22 cellular contexts compared by ENCODE assay signal in the genomic region with DNA sequence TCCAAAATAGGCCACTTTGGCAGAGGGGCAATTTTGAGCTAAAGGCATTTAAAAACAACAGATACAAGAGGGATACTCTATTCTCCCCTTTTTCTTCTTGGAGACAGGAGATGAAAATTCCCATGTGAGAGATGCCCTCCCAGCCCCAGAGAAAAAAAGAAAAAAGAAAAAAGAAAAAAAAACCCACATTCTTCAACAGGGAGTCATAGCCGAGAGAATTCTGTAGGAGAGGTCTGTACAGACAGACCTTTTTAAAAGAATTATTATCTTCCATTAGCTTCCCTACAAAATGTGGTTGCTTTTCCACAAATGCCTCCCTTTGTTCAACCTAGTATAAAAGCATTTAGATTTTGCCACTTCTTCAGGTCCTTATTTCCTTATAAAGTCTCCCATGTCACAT.
"Had no signal": no experiment of that assay in that cellular context is flagged by ENCODE, and none has a peak within 500 bp of the region (broad histone marks: within the 10 kb centered on the region; RNA-seq: fewer than 3 reads in every experiment).

No MANE protein-coding gene starts in this region.

- H3K36me3 ChIP-seq: sigmoid colon, tibial nerve, vagina had no signal

- DNase-seq: activated B cell treated with CpG ODN at 0.5 μM for 24 hours; activated CD4-positive, alpha-beta T cell treated with anti-CD3 and anti-CD28 coated beads for 48 hours; activated CD8-positive, alpha-beta T cell treated with anti-CD3 and anti-CD28 coated beads for 36 hours; activated effector memory CD4-positive, alpha-beta T cell treated with anti-CD3 and anti-CD28 coated beads, Interleukin-2, amount 50 U/mL, for 16 hours; activated T-cell treated with anti-CD3 and anti-CD28 coated beads, Interleukin-2, amount 50 U/mL, for 4 hours; amygdala; dorsolateral prefrontal cortex; endodermal cell; hypothalamus; left ventricle myocardium superior; mucosa of descending colon; naive thymus-derived CD4-positive, alpha-beta T cell; sigmoid colon; stimulated activated naive B cell treated with anti-CD40 and anti-IgM and Interleukin-4, amounts not matched to agents 10 μg/mL and 1 μg/mL and 100 μg/mL, for 72 hours; substantia nigra; T-helper 17 cell had no signal

- H3K4me1 ChIP-seq: parathyroid adenoma, sigmoid colon, tibial nerve, vagina had no signal

- H3K9ac ChIP-seq: parathyroid adenoma had no signal

- H3K9me3 ChIP-seq: mucosa of descending colon, sigmoid colon, tibial nerve, vagina had no signal

- ATAC-seq: activated CD8-positive, alpha-beta T cell treated with anti-CD3 and anti-CD28 coated beads for 36 hours; activated T-cell treated with anti-CD3 and anti-CD28 coated beads, Interleukin-2, amount 50 U/mL, for 4 hours; left ventricle myocardium superior; mucosa of descending colon; naive thymus-derived CD4-positive, alpha-beta T cell; stimulated activated naive B cell treated with anti-CD40 and anti-IgM and Interleukin-4, amounts not matched to agents 10 μg/mL and 1 μg/mL and 100 μg/mL, for 72 hours; T-helper 17 cell had no signal

- H3K27ac Mint-ChIP-seq: activated B cell treated with CpG ODN at 0.5 μM for 24 hours; activated CD8-positive, alpha-beta T cell treated with anti-CD3 and anti-CD28 coated beads for 36 hours; activated naive CD8-positive, alpha-beta T cell; endodermal cell; memory B cell; naive thymus-derived CD4-positive, alpha-beta T cell; stimulated activated naive B cell treated with anti-CD40 and anti-IgM and Interleukin-4, amounts not matched to agents 10 μg/mL and 1 μg/mL and 100 μg/mL, for 72 hours; T-helper 17 cell had no signal

- H3K27me3 ChIP-seq: dorsolateral prefrontal cortex, sigmoid colon, tibial nerve, vagina had no signal

- H3K4me1 Mint-ChIP-seq: activated B cell treated with CpG ODN at 0.5 μM for 24 hours; endodermal cell; memory B cell; naive thymus-derived CD4-positive, alpha-beta T cell; stimulated activated naive B cell treated with anti-CD40 and anti-IgM and Interleukin-4, amounts not matched to agents 10 μg/mL and 1 μg/mL and 100 μg/mL, for 72 hours; T-helper 17 cell had no signal

- H3K79me2 ChIP-seq: parathyroid adenoma had no signal

- H3K27me3 Mint-ChIP-seq: activated B cell treated with CpG ODN at 0.5 μM for 24 hours; activated naive CD8-positive, alpha-beta T cell; naive thymus-derived CD4-positive, alpha-beta T cell; stimulated activated naive B cell treated with anti-CD40 and anti-IgM and Interleukin-4, amounts not matched to agents 10 μg/mL and 1 μg/mL and 100 μg/mL, for 72 hours; T-helper 17 cell had no signal

- H2AFZ ChIP-seq: parathyroid adenoma had no signal

- FAIRE-seq: TTC549 had no signal

- H3K4me3 ChIP-seq: dorsolateral prefrontal cortex, mucosa of descending colon, sigmoid colon, tibial nerve, vagina had no signal

- H3K9me3 Mint-ChIP-seq: activated B cell treated with CpG ODN at 0.5 μM for 24 hours; activated CD8-positive, alpha-beta T cell treated with anti-CD3 and anti-CD28 coated beads for 36 hours; endodermal cell; memory B cell had no signal

- H3K36me3 Mint-ChIP-seq: activated naive CD8-positive, alpha-beta T cell; memory B cell; naive thymus-derived CD4-positive, alpha-beta T cell; stimulated activated naive B cell treated with anti-CD40 and anti-IgM and Interleukin-4, amounts not matched to agents 10 μg/mL and 1 μg/mL and 100 μg/mL, for 72 hours had no signal

- H3K4me3 Mint-ChIP-seq: activated B cell treated with CpG ODN at 0.5 μM for 24 hours; activated CD8-positive, alpha-beta T cell treated with anti-CD3 and anti-CD28 coated beads for 36 hours; activated naive CD8-positive, alpha-beta T cell; activated T-cell treated with anti-CD3 and anti-CD28 coated beads, Interleukin-2, amount 50 U/mL, for 4 hours; endodermal cell; memory B cell; naive thymus-derived CD4-positive, alpha-beta T cell; stimulated activated naive B cell treated with anti-CD40 and anti-IgM and Interleukin-4, amounts not matched to agents 10 μg/mL and 1 μg/mL and 100 μg/mL, for 72 hours; T-helper 17 cell had no signal

- H3K27ac ChIP-seq: dorsolateral prefrontal cortex, parathyroid adenoma, sigmoid colon, tibial nerve, vagina had no signal
